ENCODE assay signal across 39 cellular contexts in the genomic region with DNA sequence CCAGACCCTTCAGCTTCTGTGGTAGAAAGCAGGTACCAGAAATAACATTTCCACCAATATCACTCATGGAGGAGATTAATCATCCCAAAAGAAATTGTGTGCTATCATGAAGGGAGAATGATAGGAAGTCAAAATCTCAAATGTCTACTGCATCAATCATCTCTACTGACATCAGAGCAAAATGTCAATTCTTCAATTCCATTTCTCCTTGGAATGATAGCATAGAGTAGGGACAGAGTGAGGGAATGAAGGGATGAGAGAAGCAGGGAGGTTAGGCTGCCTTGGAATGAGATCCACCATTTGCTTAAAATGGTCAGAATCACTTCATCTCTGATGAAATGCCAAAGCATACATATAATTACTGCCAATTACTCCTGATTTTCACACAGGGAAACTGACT.
"Had no signal": no experiment of that assay in that cellular context is flagged by ENCODE, and none has a peak within 500 bp of the region (broad histone marks: within the 10 kb centered on the region; RNA-seq: fewer than 3 reads in every experiment).

No MANE protein-coding gene starts in this region.

- H3K4me1 Mint-ChIP-seq: activated naive CD4-positive, alpha-beta T cell treated with anti-CD3 and anti-CD28 coated beads, Interleukin-2, amount 10 ng/mL, durations not matched to agents 7 days and 5 days; activated naive CD4-positive, alpha-beta T cell treated with anti-CD3 and anti-CD28 coated beads, Interleukin-2, amount 50 U/mL, for 24 hours; activated naive CD8-positive, alpha-beta T cell treated with anti-CD3 and anti-CD28 coated beads for 36 hours; activated naive CD8-positive, alpha-beta T cell treated with anti-CD3 and anti-CD28 coated beads, Interleukin-2, amount 10 ng/mL, durations not matched to agents 7 days and 5 days; activated naive CD8-positive, alpha-beta T cell treated with anti-CD3 and anti-CD28 coated beads, Interleukin-2, amount 50 U/mL, for 24 hours; activated T-helper 17 cell treated with anti-CD3 and anti-CD28 coated beads, Interleukin-2, amount 50 U/mL, for 72 hours; central memory CD8-positive, alpha-beta T cell had no signal

- H3K4me3 Mint-ChIP-seq: activated naive CD4-positive, alpha-beta T cell treated with anti-CD3 and anti-CD28 coated beads for 36 hours; activated naive CD4-positive, alpha-beta T cell treated with anti-CD3 and anti-CD28 coated beads, Interleukin-2, amount 10 ng/mL, durations not matched to agents 7 days and 5 days; activated naive CD4-positive, alpha-beta T cell treated with anti-CD3 and anti-CD28 coated beads, Interleukin-2, amount 50 U/mL, for 24 hours; activated naive CD8-positive, alpha-beta T cell; activated naive CD8-positive, alpha-beta T cell treated with anti-CD3 and anti-CD28 coated beads for 36 hours; activated naive CD8-positive, alpha-beta T cell treated with anti-CD3 and anti-CD28 coated beads, Interleukin-2, amount 10 ng/mL, durations not matched to agents 7 days and 5 days; activated naive CD8-positive, alpha-beta T cell treated with anti-CD3 and anti-CD28 coated beads, Interleukin-2, amount 50 U/mL, for 24 hours; activated T-cell treated with anti-CD3 and anti-CD28 coated beads, Interleukin-2, amount 50 U/mL, for 4 hours; activated T-cell treated with anti-CD3 and anti-CD28 coated beads, Interleukin-2, amount 50 U/mL, for 72 hours; activated T-helper 1 cell treated with anti-CD3 and anti-CD28 coated beads, Interleukin-12 subunit alpha, Interleukin-12 subunit beta, Interleukin-2, Interleukin-4 antibody, amounts not matched to agents 30 ng/mL and 10 ng/mL and 1 ng/mL, durations not matched to agents 14 hours and 24 hours and 36 hours; activated T-helper 17 cell treated with anti-CD3 and anti-CD28 coated beads, Interleukin-2, amount 50 U/mL, for 72 hours; brain; central memory CD8-positive, alpha-beta T cell had no signal

- H3K4me1 ChIP-seq: adrenal gland, ascending aorta, body of pancreas, breast epithelium had no signal

- ATAC-seq: activated naive CD4-positive, alpha-beta T cell treated with anti-CD3 and anti-CD28 coated beads, Interleukin-2, amount 50 U/mL, for 72 hours; activated naive CD8-positive, alpha-beta T cell treated with anti-CD3 and anti-CD28 coated beads, Interleukin-2, amount 50 U/mL, for 24 hours; activated T-cell treated with anti-CD3 and anti-CD28 coated beads, Interleukin-2, amount 50 U/mL, for 4 hours; activated T-cell treated with anti-CD3 and anti-CD28 coated beads, Interleukin-2, amount 50 U/mL, for 72 hours; activated T-helper 17 cell treated with anti-CD3 and anti-CD28 coated beads, Interleukin-2, amount 50 U/mL, for 72 hours; body of pancreas had no signal

- FAIRE-seq: astrocyte, bronchial epithelial cell, colon had no signal

- H3K36me3 ChIP-seq: adrenal gland, ascending aorta, brain microvascular endothelial cell, breast epithelium, cardiac muscle cell had no signal

- H3K27ac ChIP-seq: adrenal gland, ascending aorta, body of pancreas, brain microvascular endothelial cell, breast epithelium, cardiac muscle cell had no signal

- H3K36me3 Mint-ChIP-seq: activated naive CD4-positive, alpha-beta T cell treated with anti-CD3 and anti-CD28 coated beads, Interleukin-2, amount 50 U/mL, for 72 hours; activated naive CD8-positive, alpha-beta T cell; activated naive CD8-positive, alpha-beta T cell treated with anti-CD3 and anti-CD28 coated beads for 36 hours; brain had no signal

- H3K4me3 ChIP-seq: adrenal gland, ascending aorta, body of pancreas, breast epithelium, cardiac muscle cell had no signal

- H3K9me3 Mint-ChIP-seq: activated naive CD4-positive, alpha-beta T cell treated with anti-CD3 and anti-CD28 coated beads for 36 hours; activated naive CD4-positive, alpha-beta T cell treated with anti-CD3 and anti-CD28 coated beads, Interleukin-2, amount 50 U/mL, for 24 hours; activated naive CD8-positive, alpha-beta T cell treated with anti-CD3 and anti-CD28 coated beads for 36 hours; activated T-cell treated with anti-CD3 and anti-CD28 coated beads, Interleukin-2, amount 50 U/mL, for 4 hours; activated T-helper 17 cell treated with anti-CD3 and anti-CD28 coated beads, Interleukin-2, amount 50 U/mL, for 72 hours; activated T-helper 2 cell treated with anti-CD3 and anti-CD28 coated beads, Interferon-gamma antibody, Interleukin-2, Interleukin-4, amounts not matched to agents 10 μg/mL and 5 μg/mL and 100 μg/mL, durations not matched to agents 14 hours and 24 hours and 36 hours had no signal

- DNase-seq: activated effector memory CD4-positive, alpha-beta T cell treated with anti-CD3 and anti-CD28 coated beads, Interleukin-2, amount 50 U/mL, for 16 hours; activated effector memory CD4-positive, alpha-beta T cell treated with Interleukin-2 at 50 U/mL for 16 hours; activated gamma-delta T cell; activated gamma-delta T cell treated with Interleukin-2 at 50 U/mL for 16 hours; activated naive CD4-positive, alpha-beta T cell; activated naive CD4-positive, alpha-beta T cell treated with anti-CD3 and anti-CD28 coated beads for 36 hours; activated naive CD4-positive, alpha-beta T cell treated with anti-CD3 and anti-CD28 coated beads, Interleukin-2, amount 10 ng/mL, durations not matched to agents 7 days and 5 days; activated naive CD4-positive, alpha-beta T cell treated with anti-CD3 and anti-CD28 coated beads, Interleukin-2, amount 50 U/mL, for 16 hours; activated naive CD4-positive, alpha-beta T cell treated with Interleukin-2 at 50 U/mL for 16 hours; activated naive CD8-positive, alpha-beta T cell treated with anti-CD3 and anti-CD28 coated beads for 36 hours; activated naive CD8-positive, alpha-beta T cell treated with anti-CD3 and anti-CD28 coated beads, Interleukin-2, amount 10 ng/mL, durations not matched to agents 7 days and 5 days; activated naive CD8-positive, alpha-beta T cell treated with anti-CD3 and anti-CD28 coated beads, Interleukin-2, amount 50 U/mL, for 24 hours; activated T-cell treated with anti-CD3 and anti-CD28 coated beads, Interleukin-2, amount 50 U/mL, for 4 hours; activated T-cell treated with anti-CD3 and anti-CD28 coated beads, Interleukin-2, amount 50 U/mL, for 48 hours; activated T-cell treated with anti-CD3 and anti-CD28 coated beads, Interleukin-2, amount 50 U/mL, for 72 hours; adrenal gland; amniotic stem cell; amygdala; anterior cingulate cortex; aorta; body of pancreas; brain microvascular endothelial cell; caudate nucleus; central memory CD4-positive, alpha-beta T cell; cerebellar nuclear complex had no signal

- H3K9me3 ChIP-seq: adrenal gland, ascending aorta, body of pancreas, breast epithelium had no signal

- H3K27ac Mint-ChIP-seq: activated naive CD4-positive, alpha-beta T cell treated with anti-CD3 and anti-CD28 coated beads for 36 hours; activated naive CD4-positive, alpha-beta T cell treated with anti-CD3 and anti-CD28 coated beads, Interleukin-2, amount 10 ng/mL, durations not matched to agents 7 days and 5 days; activated naive CD4-positive, alpha-beta T cell treated with anti-CD3 and anti-CD28 coated beads, Interleukin-2, amount 50 U/mL, for 24 hours; activated naive CD4-positive, alpha-beta T cell treated with anti-CD3 and anti-CD28 coated beads, Interleukin-2, amount 50 U/mL, for 72 hours; activated naive CD8-positive, alpha-beta T cell; activated naive CD8-positive, alpha-beta T cell treated with anti-CD3 and anti-CD28 coated beads for 36 hours; activated naive CD8-positive, alpha-beta T cell treated with anti-CD3 and anti-CD28 coated beads, Interleukin-2, amount 10 ng/mL, durations not matched to agents 7 days and 5 days; activated naive CD8-positive, alpha-beta T cell treated with anti-CD3 and anti-CD28 coated beads, Interleukin-2, amount 50 U/mL, for 24 hours; activated T-cell treated with anti-CD3 and anti-CD28 coated beads, Interleukin-2, amount 50 U/mL, for 72 hours; activated T-helper 1 cell treated with anti-CD3 and anti-CD28 coated beads, Interleukin-12 subunit alpha, Interleukin-12 subunit beta, Interleukin-2, Interleukin-4 antibody, amounts not matched to agents 30 ng/mL and 10 ng/mL and 1 ng/mL, durations not matched to agents 14 hours and 24 hours and 36 hours; activated T-helper 17 cell treated with anti-CD3 and anti-CD28 coated beads, Interleukin-2, amount 50 U/mL, for 72 hours; activated T-helper 2 cell treated with anti-CD3 and anti-CD28 coated beads, Interferon-gamma antibody, Interleukin-2, Interleukin-4, amounts not matched to agents 10 μg/mL and 5 μg/mL and 100 μg/mL, durations not matched to agents 14 hours and 24 hours and 36 hours; brain had no signal

- H3K27me3 Mint-ChIP-seq: activated naive CD4-positive, alpha-beta T cell treated with anti-CD3 and anti-CD28 coated beads, Interleukin-2, amount 50 U/mL, for 24 hours; activated naive CD8-positive, alpha-beta T cell; activated naive CD8-positive, alpha-beta T cell treated with anti-CD3 and anti-CD28 coated beads for 36 hours; activated naive CD8-positive, alpha-beta T cell treated with anti-CD3 and anti-CD28 coated beads, Interleukin-2, amount 50 U/mL, for 24 hours; activated T-helper 17 cell treated with anti-CD3 and anti-CD28 coated beads, Interleukin-2, amount 50 U/mL, for 72 hours; brain; central memory CD8-positive, alpha-beta T cell had no signal

- H3K27me3 ChIP-seq: adrenal gland, ascending aorta, body of pancreas, brain microvascular endothelial cell, breast epithelium had no signal
